In the genomic region with DNA sequence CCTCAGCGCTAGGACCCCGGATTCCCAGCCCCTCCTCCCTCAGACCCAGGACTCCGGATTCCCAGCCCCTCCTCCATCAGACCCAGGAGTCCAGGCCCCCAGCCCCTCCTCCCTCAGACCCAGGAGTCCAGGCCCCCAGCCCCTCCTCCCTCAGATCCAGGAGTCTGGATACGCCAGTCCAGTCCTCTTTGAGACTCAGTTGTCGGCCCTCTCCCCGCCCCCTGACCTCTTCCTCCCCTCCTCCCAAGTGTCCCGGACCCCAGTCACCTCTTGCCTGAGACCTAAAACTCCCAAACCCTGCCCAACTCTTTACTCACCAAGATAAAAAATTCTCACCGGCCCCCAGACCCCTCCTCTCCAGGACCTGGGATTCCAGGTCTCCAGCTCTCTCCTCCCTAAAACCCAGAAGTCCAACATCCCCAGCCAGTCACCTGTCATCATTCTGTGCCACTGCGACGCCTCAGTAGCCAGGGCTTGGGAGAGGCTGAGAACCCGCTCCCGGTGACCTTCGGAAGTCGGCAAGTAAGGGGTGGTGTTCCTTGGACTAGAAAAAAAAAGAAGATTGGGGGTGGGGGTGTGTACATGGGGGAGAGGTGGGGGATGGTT, we compare ENCODE assay signal across 8 cellular contexts. TPM values are rescaled to one million over a fixed set of nuclear protein-coding genes. Genes with fewer than 3 reads are reported as not detected.
DNase-seq lines count a peak whose midpoint lies in the region; ATAC-seq and TF ChIP-seq lines count a peak whose summit lies in the region.

No MANE protein-coding gene starts in this region.

- intact Hi-C loops in psoas muscle (cut with DNase I), result loop anchor here in 1 of 2 donors (2.0 to 10.0 kb wide), 3 partner anchors 43 to 190 kb away; a partner anchor contains a TSS

- no peaks in the 10 kb centered on the region for H4K20me1 ChIP-seq in OCI-LY3 (ENCODE audit: insufficient read depth, low read length)

- H3K9me3 ChIP-seq in ES-I3 (ENCODE audit: control insufficient read depth, insufficient read depth, low read length), result no peaks in the 10 kb centered on the region
- H3K9me3 ChIP-seq in OCI-LY3 (ENCODE audit: insufficient read depth, low read length), result no peaks in the 10 kb centered on the region
- H3K9me3 ChIP-seq in esophagus (ENCODE audit: control insufficient read depth in 2 of 2, insufficient read depth in 1 of 2, low read depth in 1 of 2, low read length in 1 of 2), result no peaks in the 10 kb centered on the region
- H3K9me3 ChIP-seq in psoas muscle, result no peaks in the 10 kb centered on the region

- no peak overlapping the region for H3K27ac ChIP-seq in OCI-LY3 (ENCODE audit: low read length)
- peak overlapping the region; percentile 26 to 44 for H3K27ac ChIP-seq in esophagus (ENCODE audit: low read depth in 2 of 2, low read length in 1 of 2)
- H3K27ac ChIP-seq in psoas muscle, result no peak overlapping the region

- ATAC-seq in psoas muscle (no peak), GM19452 (IDR thresholded peaks at IDR 0.05; ENCODE audit: unreplicated experiment) (no peak)

- 0 out of 2 replicates have a peak overlapping the region, but pooled peaks have one; percentile 74 for H2AFZ ChIP-seq in OCI-LY3 (ENCODE audit: low read depth, low read length)

- H3K36me3 ChIP-seq in ES-I3 (ENCODE audit: insufficient read depth, low read length), result no peaks in the 10 kb centered on the region
- H3K36me3 ChIP-seq in OCI-LY3 (replicated peaks; ENCODE audit: low read depth, low read length), result peaks cover 4% of the 10 kb centered on the region
- no peaks in the 10 kb centered on the region for H3K36me3 ChIP-seq in esophagus (ENCODE audit: control insufficient read depth in 2 of 2, insufficient read depth in 2 of 2, low read length in 1 of 2)
- no peaks in the 10 kb centered on the region for H3K36me3 ChIP-seq in psoas muscle (ENCODE audit: insufficient read depth in 1 of 2, low read depth in 1 of 2)

- H3K4me3 ChIP-seq in OCI-LY3 (ENCODE audit: low read length), result peak overlapping the region; percentile 77
- H3K4me3 ChIP-seq in esophagus (ENCODE audit: low read depth in 1 of 2, low read length in 2 of 2), result no peak overlapping the region
- peak overlapping the region; percentile 30 for H3K4me3 ChIP-seq in psoas muscle

- no peaks in the 10 kb centered on the region for H3K27me3 ChIP-seq in OCI-LY3 (ENCODE audit: low read depth, low read length)
- H3K27me3 ChIP-seq in esophagus (ENCODE audit: control insufficient read depth in 1 of 2, insufficient read depth in 2 of 2, low read length in 2 of 2), result no peaks in the 10 kb centered on the region
- no peaks in the 10 kb centered on the region for H3K27me3 ChIP-seq in psoas muscle (ENCODE audit: insufficient read depth in 3 of 3, low read length in 2 of 3)

- 66 to 75% methylated on average over 14 of the region's 14 CpGs for WGBS in esophagus, 2 donors
- 56 to 61% (median 58%) methylated on average over 12 to 14 of the region's 14 CpGs for whole genome bisulfite sequencing in psoas muscle, 3 donors

- TF ChIP-seq CTCF in OCI-LY3 (IDR thresholded peaks at IDR 0.05; ENCODE audit: low read depth, low read length) (no peak), psoas muscle (IDR thresholded peaks at IDR 0.05) (no peak)

- DNase-seq in psoas muscle (no peak), superior temporal gyrus (ENCODE audit: extremely low spot score) (no peak), HUDEP-2 (lab: John Stamatoyannopoulos, UW; ENCODE audit: unreplicated experiment in 76 of 76) (no peak), NCI-H1930 (lab: John Stamatoyannopoulos, UW) (no peak)

- peak overlapping the region; percentile 94 for H3K4me2 ChIP-seq in OCI-LY3 (ENCODE audit: low read length)

- no peaks in the 10 kb centered on the region for H3K4me1 ChIP-seq in ES-I3 (ENCODE audit: insufficient read depth, low read length)
- H3K4me1 ChIP-seq in OCI-LY3 (ENCODE audit: low read length), result peaks cover 14% of the 10 kb centered on the region
- H3K4me1 ChIP-seq in esophagus (ENCODE audit: control insufficient read depth in 2 of 2, insufficient read depth in 2 of 2, low read length in 1 of 2), result no peaks in the 10 kb centered on the region
- H3K4me1 ChIP-seq in psoas muscle, result no peaks in the 10 kb centered on the region

- peak overlapping the region; percentile 73 for H3K9ac ChIP-seq in ES-I3 (ENCODE audit: low read depth, low read length)
- peak overlapping the region; percentile 86 for H3K9ac ChIP-seq in OCI-LY3 (ENCODE audit: low read length)

- H3K79me2 ChIP-seq in OCI-LY3 (ENCODE audit: low read length), result no peaks in the 10 kb centered on the region

RNA-seq across cellular contexts. Expression of a gene that starts 1.4 kb away (rescaled TPM):
- polyA plus RNA-seq in esophagus (1 to 10 TPM; 2.2 to 3.4 TPM), psoas muscle (under 1 TPM; 0.15 to 0.66 (median 0.29) TPM)
- 1 to 10 TPM in 1 of 4 donors, under 1 TPM in 3; 0.61 to 1.2 (median 0.80) TPM for total RNA-seq in psoas muscle

RNA-seq across cellular contexts. Expression of a gene that starts 26.9 kb away (rescaled TPM):
- polyA plus RNA-seq in esophagus, result 10 to 100 TPM; 21.9 to 31.4 TPM
- 10 to 100 TPM; 24.6 to 48.5 (median 29.9) TPM for total RNA-seq in psoas muscle
- 10 to 100 TPM; 14.4 to 22.9 (median 20.0) TPM for polyA plus RNA-seq in psoas muscle

RNA-seq across cellular contexts. Expression of a gene that starts 30.7 kb away (rescaled TPM):
- polyA plus RNA-seq in esophagus (1 to 10 TPM; 8.6 to 9.2 TPM), psoas muscle (10 to 100 TPM; 11.1 to 14.9 (median 12.3) TPM)
- 10 to 100 TPM in 3 of 4 donors, 1 to 10 TPM in 1; 9.4 to 30.0 (median 20.2) TPM for total RNA-seq in psoas muscle

RNA-seq across cellular contexts. Expression of a gene that starts 34.5 kb away (rescaled TPM):
- 100 to 1,000 TPM in 1 of 2 donors, 10 to 100 TPM in 1; 38.0 to 145 TPM for polyA plus RNA-seq in esophagus
- 10 to 100 TPM; 34.5 to 93.4 (median 41.3) TPM for total RNA-seq in psoas muscle
- 10 to 100 TPM; 61.1 to 86.3 (median 83.7) TPM for polyA plus RNA-seq in psoas muscle

Comparison
In these comparisons a context has a peak if more than half of its experiments do, and no peak if none do; other contexts are left out.
1. H3K27ac ChIP-seq: peak in esophagus (2 of 2); none in OCI-LY3 (single experiment) and psoas muscle (single experiment).
2. H3K4me3 ChIP-seq: peak in OCI-LY3 (single experiment) and psoas muscle (single experiment); none in esophagus (0 of 2).